ENCODE assay signal across 7 cellular contexts in the genomic region with DNA sequence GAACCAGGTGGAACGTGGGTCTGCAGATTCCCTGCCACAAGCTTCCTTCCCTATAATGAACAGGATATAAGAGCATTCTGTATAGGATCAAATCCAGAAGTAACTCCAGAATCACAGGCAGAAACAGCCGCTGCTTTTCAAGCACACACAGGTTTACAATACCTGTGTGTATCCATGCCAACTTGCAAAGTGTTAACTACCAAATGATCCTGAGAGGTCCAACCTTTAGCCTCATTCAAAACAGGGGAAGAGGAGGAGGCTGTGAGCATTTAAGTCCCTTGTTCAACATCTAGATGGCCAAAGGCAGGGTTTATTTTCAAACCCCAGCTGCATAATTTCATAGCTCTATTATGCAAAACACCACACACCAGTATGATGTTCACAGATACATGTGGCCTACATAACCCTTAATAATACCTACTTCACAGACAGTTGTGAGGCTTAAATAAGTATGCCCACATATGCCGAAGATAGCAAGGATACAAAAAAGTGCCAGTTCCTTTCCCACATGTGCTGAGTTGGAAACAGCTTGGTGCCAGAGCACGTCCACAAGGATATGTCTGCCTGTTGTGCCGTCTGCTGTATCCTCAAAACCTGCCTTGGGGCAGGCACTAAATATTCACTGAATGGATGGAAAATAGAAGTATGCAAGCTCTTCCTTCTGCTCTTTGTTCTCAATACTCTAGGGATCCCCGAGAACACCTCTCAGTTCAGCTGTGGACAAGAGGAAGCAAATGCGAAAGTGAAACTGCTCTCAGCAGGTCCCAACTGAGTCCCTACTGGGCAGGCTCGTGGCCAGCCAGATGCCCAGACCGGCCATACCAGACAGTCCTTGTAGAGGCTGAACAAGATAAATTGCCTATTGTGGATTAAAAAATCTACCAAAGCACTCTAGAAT.
DNase-seq lines count a peak whose midpoint lies in the region; ATAC-seq and TF ChIP-seq lines count a peak whose summit lies in the region.

No MANE protein-coding gene starts in this region.

- no peak for TF ChIP-seq POLR2A in ovary (IDR thresholded peaks at IDR 0.05)

- no peaks in the 10 kb centered on the region for H3K9me3 ChIP-seq in MM.1S (replicated peaks; ENCODE audit: insufficient read depth, low read length)
- no peaks in the 10 kb centered on the region for H3K9me3 ChIP-seq in ovary

- H3K4me1 ChIP-seq in MM.1S (ENCODE audit: low read length) (peaks cover 33% of the 10 kb centered on the region), ovary (ENCODE audit: insufficient read depth) (peaks cover 6% of the 10 kb centered on the region)

- TF ChIP-seq CTCF in GM06990 (IDR thresholded peaks at IDR 0.05; ENCODE audit: insufficient read depth, low read length, poor library complexity, severe bottlenecking) = no peak
- no peak for TF ChIP-seq CTCF in MM.1S (IDR thresholded peaks at IDR 0.05; ENCODE audit: low read length)
- TF ChIP-seq CTCF in ovary (IDR thresholded peaks at IDR 0.05) = no peak

- ATAC-seq in GM21576 (IDR thresholded peaks at IDR 0.05; ENCODE audit: unreplicated experiment) = peak; percentile 80
- peak in 1 of 2 donors; percentile 72 for ATAC-seq in activated naive CD4-positive, alpha-beta T cell treated with anti-CD3 and anti-CD28 coated beads, Interleukin-2, amount 50 U/mL, for 72 hours

- no peak for TF ChIP-seq EP300 in ovary (IDR thresholded peaks at IDR 0.05)

- H3K27ac ChIP-seq in MM.1S (ENCODE audit: low read length) = peak overlapping the region; percentile 84
- H3K27ac ChIP-seq in ovary = peak overlapping the region in 1 of 2 donors; percentile 22

- H3K36me3 ChIP-seq in GM06990 (ENCODE audit: control insufficient read depth, insufficient read depth, low read length) (no peaks in the 10 kb centered on the region), MM.1S (replicated peaks; ENCODE audit: insufficient read depth, low read length) (no peaks in the 10 kb centered on the region), ovary (no peaks in the 10 kb centered on the region)

- H3K9me3 Mint-ChIP-seq in activated naive CD4-positive, alpha-beta T cell treated with anti-CD3 and anti-CD28 coated beads, Interleukin-2, amount 50 U/mL, for 72 hours = peaks cover 4 to 7% of the 10 kb centered on the region in 2 donors

- intact Hi-C loops in head of caudate nucleus (cut with DNase I) (no loop called here), ovary (cut with DNase I) (loop anchor here in 1 of 4 donors (10.0 kb wide), 1 partner anchor 49 kb away; no protein-coding TSS in a partner anchor)

- H2AFZ ChIP-seq in MM.1S (ENCODE audit: low read length) = peak overlapping the region; percentile 44; the same call in 1 of the 2 replicates

- H4K20me1 ChIP-seq in MM.1S (ENCODE audit: insufficient read depth, low read length) = no peaks in the 10 kb centered on the region

- 21 to 23% (median 22%) methylated on average over 9 of the region's 9 CpGs for WGBS in ovary, 3 donors

- peak overlapping the region; percentile 86 for H3K4me2 ChIP-seq in MM.1S (ENCODE audit: low read depth, low read length)

- H3K27me3 ChIP-seq in GM06990 (replicated peaks; ENCODE audit: control insufficient read depth, insufficient read depth, low read length) = no peaks in the 10 kb centered on the region
- no peaks in the 10 kb centered on the region for H3K27me3 ChIP-seq in MM.1S (replicated peaks; ENCODE audit: insufficient read depth, low read length)
- no peaks in the 10 kb centered on the region for H3K27me3 ChIP-seq in ovary

- H3F3A ChIP-seq in MM.1S (ENCODE audit: insufficient read depth, low read length) = peaks cover 20% of the 10 kb centered on the region

- H3K9ac ChIP-seq in MM.1S (ENCODE audit: low read length) = peak overlapping the region; percentile 48

- H3K36me3 Mint-ChIP-seq in activated naive CD4-positive, alpha-beta T cell treated with anti-CD3 and anti-CD28 coated beads, Interleukin-2, amount 50 U/mL, for 72 hours = peaks cover 0 to 6% of the 10 kb centered on the region in 2 donors

- H3K9me2 ChIP-seq in MM.1S (replicated peaks; ENCODE audit: insufficient read depth, low read length) = no peaks in the 10 kb centered on the region

- H3K79me2 ChIP-seq in MM.1S (ENCODE audit: low read length) = peaks cover 95% of the 10 kb centered on the region

- DNase-seq in GM06990 (ENCODE audit: extremely low read depth, insufficient read length) (peak; percentile 58), MM.1S (peak; percentile 85), head of caudate nucleus (peak in 41 of 42 donors; percentile 46 to 88 (median 70)), ovary (peak; percentile 47 to 69 (median 59))
- peak in 1 of 2 donors; percentile 2 for DNase-seq in activated naive CD4-positive, alpha-beta T cell treated with anti-CD3 and anti-CD28 coated beads, Interleukin-2, amount 50 U/mL, for 72 hours (ENCODE audit: low spot score in 2 of 2)
- DNase-seq in stimulated activated CD4-positive, alpha-beta T cell treated with anti-CD3 and anti-CD28 coated beads, Interleukin-15, amount 100 ng/mL, for 24 hours = no peak

- H3K27ac Mint-ChIP-seq in activated naive CD4-positive, alpha-beta T cell treated with anti-CD3 and anti-CD28 coated beads, Interleukin-2, amount 50 U/mL, for 72 hours = peak overlapping the region; percentile 61 to 68

- peak overlapping the region; percentile 54 for H3K4me3 ChIP-seq in GM06990 (replicated peaks; ENCODE audit: low read depth, low read length)
- peak overlapping the region; percentile 64 for H3K4me3 ChIP-seq in MM.1S (ENCODE audit: low read length)
- peak overlapping the region; percentile 42 for H3K4me3 ChIP-seq in ovary
